Comparison of ENCODE assay signal across 18 cellular contexts in genomic region chr11:285894-286220, GRCh38. TPM values are rescaled to one million over a fixed set of nuclear protein-coding genes. Genes with fewer than 3 reads are reported as not detected.
DNase-seq lines count a peak whose midpoint lies in the region; ATAC-seq and TF ChIP-seq lines count a peak whose summit lies in the region.
"Had no signal": no experiment of that assay in that cellular context is flagged by ENCODE, and none has a peak within 500 bp of the region (broad histone marks: within the 10 kb centered on the region; RNA-seq: fewer than 3 reads in every experiment).

No MANE protein-coding gene starts in this region.

- intact Hi-C loops in CD8-positive, alpha-beta T cell (cut with DNase I, micrococcal nuclease), result loop anchor here in 1 of 2 experiments (5.0 kb wide), 2 partner anchors 34 to 49 kb away; partner anchors contain the start of genes PSMD13 and SIRT3
- intact Hi-C loops in activated CD8-positive, alpha-beta T cell treated with anti-CD3 and anti-CD28 coated beads for 36 hours (cut with micrococcal nuclease), result no loop called here

- H3K9ac ChIP-seq in neural progenitor cell (no peak overlapping the region), MM.1S (ENCODE audit: low read length) (no peak overlapping the region)

- no peaks in the 10 kb centered on the region for H3K36me3 ChIP-seq in CD8-positive, alpha-beta T cell (ENCODE audit: insufficient read depth, low read length)
- H3K36me3 ChIP-seq in neural progenitor cell (no peaks in the 10 kb centered on the region), MM.1S (replicated peaks; ENCODE audit: insufficient read depth, low read length) (no peaks in the 10 kb centered on the region)
- H3K36me3 ChIP-seq: cardiac muscle cell, right lobe of liver had no signal

- H3K9me3 Mint-ChIP-seq in CD8-positive, alpha-beta T cell, result no peaks in the 10 kb centered on the region
- H3K9me3 Mint-ChIP-seq in activated CD8-positive, alpha-beta T cell treated with anti-CD3 and anti-CD28 coated beads for 36 hours, result no peaks in the 10 kb centered on the region
- H3K9me3 Mint-ChIP-seq in neural progenitor cell, result peaks cover 2% of the 10 kb centered on the region

- no peaks in the 10 kb centered on the region for H3K27me3 Mint-ChIP-seq in CD8-positive, alpha-beta T cell (ENCODE audit: low read depth)
- peaks cover 6% of the 10 kb centered on the region for H3K27me3 Mint-ChIP-seq in activated CD8-positive, alpha-beta T cell treated with anti-CD3 and anti-CD28 coated beads for 36 hours
- H3K27me3 Mint-ChIP-seq in neural progenitor cell (ENCODE audit: insufficient read depth, low read depth), result peaks cover 19% of the 10 kb centered on the region

- DNase-seq in 8988T (peak; percentile 50), neural progenitor cell (ENCODE audit: low spot score) (peak; percentile 1), DMS53 treated with DMSO at 0.1 percent for 48 hours (lab: John Stamatoyannopoulos, UW; ENCODE audit: unreplicated experiment) (no peak), MM.1S (no peak)
- peak in 2 of 7 experiments; percentile 0 to 45 for DNase-seq in CD8-positive, alpha-beta T cell
- no peak for DNase-seq in activated CD8-positive, alpha-beta T cell treated with anti-CD3 and anti-CD28 coated beads for 36 hours
- DNase-seq: AML-193, amniotic stem cell, NCI-H1417 treated with DMSO at 0.1 percent for 48 hours, NCI-H2171 treated with DMSO at 0.1 percent for 48 hours, occipital lobe, right lobe of liver, T1000 had no signal

- no peak for ATAC-seq in CD8-positive, alpha-beta T cell
- ATAC-seq in activated CD8-positive, alpha-beta T cell treated with anti-CD3 and anti-CD28 coated beads for 36 hours, result no peak
- ATAC-seq in HG02885 (IDR thresholded peaks at IDR 0.05; ENCODE audit: poor library complexity, unreplicated experiment), result no peak
- ATAC-seq: activated CD4-positive, CD25-positive, alpha-beta regulatory T cell treated with anti-CD3 and anti-CD28 coated beads, Interleukin-2, amount 50 U/mL, for 24 hours; left lung; right lobe of liver had no signal

- H4K20me1 ChIP-seq in neural progenitor cell (ENCODE audit: low read depth), result no peaks in the 10 kb centered on the region
- H4K20me1 ChIP-seq in MM.1S (ENCODE audit: insufficient read depth, low read length), result no peaks in the 10 kb centered on the region

- H3K4me3 Mint-ChIP-seq in CD8-positive, alpha-beta T cell, result peak overlapping the region; percentile 35
- H3K4me3 Mint-ChIP-seq in activated CD8-positive, alpha-beta T cell treated with anti-CD3 and anti-CD28 coated beads for 36 hours, result no peak overlapping the region
- H3K4me3 Mint-ChIP-seq in neural progenitor cell, result no peak overlapping the region

- peak overlapping the region; percentile 82 for H3K27ac Mint-ChIP-seq in CD8-positive, alpha-beta T cell
- H3K27ac Mint-ChIP-seq in activated CD8-positive, alpha-beta T cell treated with anti-CD3 and anti-CD28 coated beads for 36 hours, result peak overlapping the region; percentile 70
- H3K27ac Mint-ChIP-seq in neural progenitor cell, result no peak overlapping the region

- no peak overlapping the region for H3K4me2 ChIP-seq in neural progenitor cell
- H3K4me2 ChIP-seq in MM.1S (ENCODE audit: low read depth, low read length), result no peak overlapping the region

- no peak for TF ChIP-seq CTCF in CD8-positive, alpha-beta T cell (IDR thresholded peaks at IDR 0.05)
- TF ChIP-seq CTCF in activated CD8-positive, alpha-beta T cell treated with anti-CD3 and anti-CD28 coated beads for 36 hours (IDR thresholded peaks at IDR 0.05), result no peak
- TF ChIP-seq CTCF in neural progenitor cell (IDR thresholded peaks at IDR 0.05) (no peak), MM.1S (IDR thresholded peaks at IDR 0.05; ENCODE audit: low read length) (no peak)

- H3K4me3 ChIP-seq in CD8-positive, alpha-beta T cell (ENCODE audit: low read depth, low read length), result no peak overlapping the region
- H3K4me3 ChIP-seq in neural progenitor cell (no peak overlapping the region), MM.1S (ENCODE audit: low read length) (no peak overlapping the region)
- H3K4me3 ChIP-seq: cardiac muscle cell, left lung, right lobe of liver had no signal

- no peaks in the 10 kb centered on the region for H3K9me3 ChIP-seq in CD8-positive, alpha-beta T cell (ENCODE audit: low read length)
- no peaks in the 10 kb centered on the region for H3K9me3 ChIP-seq in neural progenitor cell (ENCODE audit: low read depth)
- H3K9me3 ChIP-seq in MM.1S (replicated peaks; ENCODE audit: insufficient read depth, low read length), result no peaks in the 10 kb centered on the region
- H3K9me3 ChIP-seq: left lung, right lobe of liver had no signal

- CTCF ChIA-PET in CD8-positive, alpha-beta T cell (lab: Charles Lee), result interaction anchor here (2.0 to 12.6 kb wide), 4 partner anchors 10 to 36 kb away, joined by 5 to 117 read pairs (median 63); partner anchors contain the start of gene IFITM2
- CTCF ChIA-PET in activated CD8-positive, alpha-beta T cell treated with anti-CD3 and anti-CD28 coated beads for 36 hours (lab: Charles Lee), result interaction anchor here (1.5 to 4.5 kb wide), 2 partner anchors 20 to 35 kb away, joined by 8 to 26 read pairs; no protein-coding TSS in a partner anchor

- POLR2A ChIA-PET in CD8-positive, alpha-beta T cell (lab: Charles Lee), result interaction anchor here (6.3 to 7.4 kb wide), 3 partner anchors 6 to 35 kb away, joined by 49 to 100 read pairs (median 86); partner anchors contain the start of gene NLRP6
- POLR2A ChIA-PET in activated CD8-positive, alpha-beta T cell treated with anti-CD3 and anti-CD28 coated beads for 36 hours (lab: Charles Lee), result interaction anchor here (0.8 to 1.4 kb wide), 4 partner anchors 12 to 70 kb away, joined by 3 read pairs; no protein-coding TSS in a partner anchor

- no peaks in the 10 kb centered on the region for H3K27me3 ChIP-seq in CD8-positive, alpha-beta T cell (ENCODE audit: insufficient read depth, low read length)
- H3K27me3 ChIP-seq in neural progenitor cell (peaks cover 24% of the 10 kb centered on the region), MM.1S (replicated peaks; ENCODE audit: insufficient read depth, low read length) (peaks cover 42% of the 10 kb centered on the region)
- H3K27me3 ChIP-seq: right lobe of liver had no signal

- no peaks in the 10 kb centered on the region for H3F3A ChIP-seq in neural progenitor cell (ENCODE audit: low read depth)
- no peaks in the 10 kb centered on the region for H3F3A ChIP-seq in MM.1S (ENCODE audit: insufficient read depth, low read length)

- H3K9me2 ChIP-seq in MM.1S (replicated peaks; ENCODE audit: insufficient read depth, low read length), result no peaks in the 10 kb centered on the region

- peaks cover 62% of the 10 kb centered on the region for H3K4me1 ChIP-seq in CD8-positive, alpha-beta T cell (ENCODE audit: insufficient read depth, low read length)
- H3K4me1 ChIP-seq in neural progenitor cell (peaks cover 17% of the 10 kb centered on the region), MM.1S (ENCODE audit: low read length) (no peaks in the 10 kb centered on the region)

- no peak overlapping the region for H3K27ac ChIP-seq in CD8-positive, alpha-beta T cell (ENCODE audit: low read depth, low read length)
- H3K27ac ChIP-seq in neural progenitor cell (no peak overlapping the region), MM.1S (ENCODE audit: low read length) (no peak overlapping the region)
- H3K27ac ChIP-seq: cardiac muscle cell, left lung, right lobe of liver had no signal

- peaks cover 68% of the 10 kb centered on the region for H3K4me1 Mint-ChIP-seq in CD8-positive, alpha-beta T cell (ENCODE audit: low read depth)
- peaks cover 60% of the 10 kb centered on the region for H3K4me1 Mint-ChIP-seq in activated CD8-positive, alpha-beta T cell treated with anti-CD3 and anti-CD28 coated beads for 36 hours (ENCODE audit: low read depth)
- H3K4me1 Mint-ChIP-seq in neural progenitor cell, result peaks cover 20% of the 10 kb centered on the region

- peaks cover 41% of the 10 kb centered on the region for H3K36me3 Mint-ChIP-seq in CD8-positive, alpha-beta T cell
- H3K36me3 Mint-ChIP-seq in activated CD8-positive, alpha-beta T cell treated with anti-CD3 and anti-CD28 coated beads for 36 hours (ENCODE audit: low read depth), result peaks cover 47% of the 10 kb centered on the region
- H3K36me3 Mint-ChIP-seq in neural progenitor cell, result no peaks in the 10 kb centered on the region

- H3K79me2 ChIP-seq in neural progenitor cell (ENCODE audit: low read depth), result no peaks in the 10 kb centered on the region
- no peaks in the 10 kb centered on the region for H3K79me2 ChIP-seq in MM.1S (ENCODE audit: low read length)

- no peak overlapping the region for H2AFZ ChIP-seq in neural progenitor cell (replicated peaks)
- H2AFZ ChIP-seq in MM.1S (ENCODE audit: low read length), result no peak overlapping the region

RNA-seq across cellular contexts. Expression of gene PGGHG, which starts 3.1 kb away (rescaled TPM):
- 100 to 1,000 TPM; 902 to 919 TPM for total RNA-seq in CD8-positive, alpha-beta T cell
- 100 to 1,000 TPM; 298 to 308 TPM for total RNA-seq in activated CD8-positive, alpha-beta T cell treated with anti-CD3 and anti-CD28 coated beads for 36 hours
- 20.5 and 44.4 TPM in 2 replicates for total RNA-seq in neural progenitor cell (ENCODE audit: low replicate concordance)

RNA-seq across cellular contexts. Expression of gene NLRP6, which starts 7.7 kb away (rescaled TPM):
- 10 to 100 TPM; 24.8 to 26.2 TPM for total RNA-seq in CD8-positive, alpha-beta T cell
- total RNA-seq in activated CD8-positive, alpha-beta T cell treated with anti-CD3 and anti-CD28 coated beads for 36 hours, result 1 to 10 TPM; 3.3 to 3.4 TPM
- total RNA-seq in neural progenitor cell (ENCODE audit: low replicate concordance), result not detected in 2 replicates
- total RNA-seq: cardiac muscle cell, occipital lobe had no signal

RNA-seq across cellular contexts. Expression of gene IFITM5, which starts 13.5 kb away (rescaled TPM):
- not detected for total RNA-seq in CD8-positive, alpha-beta T cell
- not detected for total RNA-seq in activated CD8-positive, alpha-beta T cell treated with anti-CD3 and anti-CD28 coated beads for 36 hours
- total RNA-seq in neural progenitor cell (ENCODE audit: low replicate concordance), result not detected in 2 replicates
- total RNA-seq: cardiac muscle cell, left lung, mononuclear cell, occipital lobe, right lobe of liver had no signal

RNA-seq across cellular contexts. Expression of gene IFITM2, which starts 21.8 kb away (rescaled TPM):
- 100 to 1,000 TPM; 283 to 295 TPM for total RNA-seq in CD8-positive, alpha-beta T cell
- total RNA-seq in activated CD8-positive, alpha-beta T cell treated with anti-CD3 and anti-CD28 coated beads for 36 hours, result 100 to 1,000 TPM; 540 to 549 TPM
- total RNA-seq in neural progenitor cell (ENCODE audit: low replicate concordance), result 10.5 and 63.9 TPM in 2 replicates

RNA-seq across cellular contexts. Expression of gene IFITM1, which starts 28.0 kb away (rescaled TPM):
- 100 to 1,000 TPM; 223 to 251 TPM for total RNA-seq in CD8-positive, alpha-beta T cell
- total RNA-seq in activated CD8-positive, alpha-beta T cell treated with anti-CD3 and anti-CD28 coated beads for 36 hours, result 100 to 1,000 TPM; 296 to 304 TPM
- total RNA-seq in neural progenitor cell (ENCODE audit: low replicate concordance), result 13.3 and 48.6 TPM in 2 replicates

Comparison
In these comparisons a context has a peak if more than half of its experiments do, and no peak if none do; other contexts are left out.
1. DNase-seq: peak in 8988T (single experiment) and neural progenitor cell (single experiment); none in activated CD8-positive, alpha-beta T cell treated with anti-CD3 and anti-CD28 coated beads for 36 hours (single experiment), DMS53 treated with DMSO at 0.1 percent for 48 hours (single experiment) and MM.1S (single experiment).
2. RNA of gene NLRP6, which starts 7.7 kb away (total RNA-seq): 24.8 to 26.2 TPM in CD8-positive, alpha-beta T cell; 3.3 to 3.4 TPM in activated CD8-positive, alpha-beta T cell treated with anti-CD3 and anti-CD28 coated beads for 36 hours and not detected in neural progenitor cell; every median in the first group is over 4 times any median in the second.